8 cellular contexts compared by ENCODE assay signal in genomic region chr6:162856885-162857284, GRCh38.
DNase-seq lines count a peak whose midpoint lies in the region; ATAC-seq and TF ChIP-seq lines count a peak whose summit lies in the region.

No MANE protein-coding gene starts in this region.

- peak; percentile 88 for TF ChIP-seq CTCF in foreskin keratinocyte (conservative IDR thresholded peaks at IDR 0.05)

- peaks cover 3% of the 10 kb centered on the region for H3K4me1 ChIP-seq in foreskin keratinocyte

- no peaks in the 10 kb centered on the region for H3K9me3 ChIP-seq in MG63

- H3K36me3 ChIP-seq in MG63, result no peaks in the 10 kb centered on the region

- DNase-seq in C1 segment of cervical spinal cord (lab: John Stamatoyannopoulos, UW), result peak in 12 of 14 donors; percentile 40 to 79 (median 67)
- DNase-seq in MG63, result peak; percentile 36
- peak; percentile 51 to 81 for DNase-seq in foreskin keratinocyte
- DNase-seq in nucleus accumbens (lab: John Stamatoyannopoulos, UW), result peak in 53 of 56 donors; percentile 24 to 94 (median 77)
- DNase-seq in stimulated activated naive CD4-positive, alpha-beta T cell treated with Interleukin-2 at 50 U/mL for 16 hours (lab: John Stamatoyannopoulos, UW), result no peak
- DNase-seq in stimulated activated CD4-positive, alpha-beta T cell treated with anti-CD3 and anti-CD28 coated beads, Interleukin-2, amount 100 ng/mL, for 24 hours, result no peak

- H3K27me3 ChIP-seq in MG63 (no peaks in the 10 kb centered on the region), foreskin keratinocyte (no peaks in the 10 kb centered on the region)

- no peak overlapping the region for H3K27ac ChIP-seq in foreskin keratinocyte

- ATAC-seq in SK-N-SH treated with all-trans-retinoic acid at 6 μM for 48 hours (peak; percentile 98), foreskin keratinocyte (peak; percentile 98), HG02981 (IDR thresholded peaks at IDR 0.05; ENCODE audit: unreplicated experiment) (no peak)

- no peak overlapping the region for H3K4me3 ChIP-seq in MG63

TF ChIP-seq in SK-N-SH treated with all-trans-retinoic acid at 6 μM for 48 hours, 23 proteins besides CTCF, POLR2A, EP300 and RAD21:
- TF ChIP-seq, protein P1, sequence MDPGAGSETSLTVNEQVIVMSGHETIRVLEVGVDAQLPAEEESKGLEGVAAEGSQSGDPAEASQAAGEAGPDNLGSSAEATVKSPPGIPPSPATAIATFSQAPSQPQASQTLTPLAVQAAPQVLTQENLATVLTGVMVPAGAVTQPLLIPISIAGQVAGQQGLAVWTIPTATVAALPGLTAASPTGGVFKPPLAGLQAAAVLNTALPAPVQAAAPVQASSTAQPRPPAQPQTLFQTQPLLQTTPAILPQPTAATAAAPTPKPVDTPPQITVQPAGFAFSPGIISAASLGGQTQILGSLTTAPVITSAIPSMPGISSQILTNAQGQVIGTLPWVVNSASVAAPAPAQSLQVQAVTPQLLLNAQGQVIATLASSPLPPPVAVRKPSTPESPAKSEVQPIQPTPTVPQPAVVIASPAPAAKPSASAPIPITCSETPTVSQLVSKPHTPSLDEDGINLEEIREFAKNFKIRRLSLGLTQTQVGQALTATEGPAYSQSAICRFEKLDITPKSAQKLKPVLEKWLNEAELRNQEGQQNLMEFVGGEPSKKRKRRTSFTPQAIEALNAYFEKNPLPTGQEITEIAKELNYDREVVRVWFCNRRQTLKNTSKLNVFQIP (CRISPR knock-in tag; IDR thresholded peaks at IDR 0.05; ENCODE audit: borderline replicate concordance, low read depth), result no peak
- TF ChIP-seq ZNF70 (CRISPR knock-in tag; IDR thresholded peaks at IDR 0.05) (no peak), TCF4 (CRISPR knock-in tag; IDR thresholded peaks at IDR 0.05; ENCODE audit: borderline replicate concordance) (peak; percentile 18; the same call in 1 of the 2 replicates), ZFP3 (CRISPR knock-in tag; IDR thresholded peaks at IDR 0.05) (0 out of 2 replicates have a peak, but pooled peaks have one; percentile 39), ARNTL (CRISPR knock-in tag; IDR thresholded peaks at IDR 0.05; ENCODE audit: borderline replicate concordance, low read depth) (no peak), TOX (CRISPR knock-in tag; IDR thresholded peaks at IDR 0.05; ENCODE audit: borderline replicate concordance) (no peak), ZFP30 (CRISPR knock-in tag; IDR thresholded peaks at IDR 0.05) (no peak), CSDC2 (CRISPR knock-in tag; IDR thresholded peaks at IDR 0.05) (no peak), ISL1 (CRISPR knock-in tag; IDR thresholded peaks at IDR 0.05) (no peak), PPARA (CRISPR knock-in tag; IDR thresholded peaks at IDR 0.05; ENCODE audit: borderline replicate concordance) (no peak), BACH2 (CRISPR knock-in tag; IDR thresholded peaks at IDR 0.05; ENCODE audit: borderline replicate concordance) (no peak), ZNF8 (CRISPR knock-in tag; IDR thresholded peaks at IDR 0.05) (no peak)
- TF ChIP-seq, protein P2, sequence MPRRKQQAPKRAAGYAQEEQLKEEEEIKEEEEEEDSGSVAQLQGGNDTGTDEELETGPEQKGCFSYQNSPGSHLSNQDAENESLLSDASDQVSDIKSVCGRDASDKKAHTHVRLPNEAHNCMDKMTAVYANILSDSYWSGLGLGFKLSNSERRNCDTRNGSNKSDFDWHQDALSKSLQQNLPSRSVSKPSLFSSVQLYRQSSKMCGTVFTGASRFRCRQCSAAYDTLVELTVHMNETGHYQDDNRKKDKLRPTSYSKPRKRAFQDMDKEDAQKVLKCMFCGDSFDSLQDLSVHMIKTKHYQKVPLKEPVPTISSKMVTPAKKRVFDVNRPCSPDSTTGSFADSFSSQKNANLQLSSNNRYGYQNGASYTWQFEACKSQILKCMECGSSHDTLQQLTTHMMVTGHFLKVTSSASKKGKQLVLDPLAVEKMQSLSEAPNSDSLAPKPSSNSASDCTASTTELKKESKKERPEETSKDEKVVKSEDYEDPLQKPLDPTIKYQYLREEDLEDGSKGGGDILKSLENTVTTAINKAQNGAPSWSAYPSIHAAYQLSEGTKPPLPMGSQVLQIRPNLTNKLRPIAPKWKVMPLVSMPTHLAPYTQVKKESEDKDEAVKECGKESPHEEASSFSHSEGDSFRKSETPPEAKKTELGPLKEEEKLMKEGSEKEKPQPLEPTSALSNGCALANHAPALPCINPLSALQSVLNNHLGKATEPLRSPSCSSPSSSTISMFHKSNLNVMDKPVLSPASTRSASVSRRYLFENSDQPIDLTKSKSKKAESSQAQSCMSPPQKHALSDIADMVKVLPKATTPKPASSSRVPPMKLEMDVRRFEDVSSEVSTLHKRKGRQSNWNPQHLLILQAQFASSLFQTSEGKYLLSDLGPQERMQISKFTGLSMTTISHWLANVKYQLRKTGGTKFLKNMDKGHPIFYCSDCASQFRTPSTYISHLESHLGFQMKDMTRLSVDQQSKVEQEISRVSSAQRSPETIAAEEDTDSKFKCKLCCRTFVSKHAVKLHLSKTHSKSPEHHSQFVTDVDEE (CRISPR knock-in tag; IDR thresholded peaks at IDR 0.05), result no peak
- TF ChIP-seq, protein P3, sequence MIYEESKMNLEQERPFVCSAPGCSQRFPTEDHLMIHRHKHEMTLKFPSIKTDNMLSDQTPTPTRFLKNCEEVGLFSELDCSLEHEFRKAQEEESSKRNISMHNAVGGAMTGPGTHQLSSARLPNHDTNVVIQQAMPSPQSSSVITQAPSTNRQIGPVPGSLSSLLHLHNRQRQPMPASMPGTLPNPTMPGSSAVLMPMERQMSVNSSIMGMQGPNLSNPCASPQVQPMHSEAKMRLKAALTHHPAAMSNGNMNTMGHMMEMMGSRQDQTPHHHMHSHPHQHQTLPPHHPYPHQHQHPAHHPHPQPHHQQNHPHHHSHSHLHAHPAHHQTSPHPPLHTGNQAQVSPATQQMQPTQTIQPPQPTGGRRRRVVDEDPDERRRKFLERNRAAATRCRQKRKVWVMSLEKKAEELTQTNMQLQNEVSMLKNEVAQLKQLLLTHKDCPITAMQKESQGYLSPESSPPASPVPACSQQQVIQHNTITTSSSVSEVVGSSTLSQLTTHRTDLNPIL (CRISPR knock-in tag; IDR thresholded peaks at IDR 0.05; ENCODE audit: low read depth), result no peak
- TF ChIP-seq, protein P4, sequence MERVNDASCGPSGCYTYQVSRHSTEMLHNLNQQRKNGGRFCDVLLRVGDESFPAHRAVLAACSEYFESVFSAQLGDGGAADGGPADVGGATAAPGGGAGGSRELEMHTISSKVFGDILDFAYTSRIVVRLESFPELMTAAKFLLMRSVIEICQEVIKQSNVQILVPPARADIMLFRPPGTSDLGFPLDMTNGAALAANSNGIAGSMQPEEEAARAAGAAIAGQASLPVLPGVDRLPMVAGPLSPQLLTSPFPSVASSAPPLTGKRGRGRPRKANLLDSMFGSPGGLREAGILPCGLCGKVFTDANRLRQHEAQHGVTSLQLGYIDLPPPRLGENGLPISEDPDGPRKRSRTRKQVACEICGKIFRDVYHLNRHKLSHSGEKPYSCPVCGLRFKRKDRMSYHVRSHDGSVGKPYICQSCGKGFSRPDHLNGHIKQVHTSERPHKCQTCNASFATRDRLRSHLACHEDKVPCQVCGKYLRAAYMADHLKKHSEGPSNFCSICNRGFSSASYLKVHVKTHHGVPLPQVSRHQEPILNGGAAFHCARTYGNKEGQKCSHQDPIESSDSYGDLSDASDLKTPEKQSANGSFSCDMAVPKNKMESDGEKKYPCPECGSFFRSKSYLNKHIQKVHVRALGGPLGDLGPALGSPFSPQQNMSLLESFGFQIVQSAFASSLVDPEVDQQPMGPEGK (CRISPR knock-in tag; IDR thresholded peaks at IDR 0.05; ENCODE audit: borderline replicate concordance), result peak; percentile 56; the same call in 1 of the 2 replicates

Comparison
In these comparisons a context has a peak if more than half of its experiments do, and no peak if none do; other contexts are left out.
1. DNase-seq: peak in C1 segment of cervical spinal cord (12 of 14), MG63 (single experiment), foreskin keratinocyte (2 of 2) and nucleus accumbens (53 of 56); none in stimulated activated naive CD4-positive, alpha-beta T cell treated with Interleukin-2 at 50 U/mL for 16 hours (single experiment) and stimulated activated CD4-positive, alpha-beta T cell treated with anti-CD3 and anti-CD28 coated beads, Interleukin-2, amount 100 ng/mL, for 24 hours (0 of 2).